In genomic region chr5:54754420-54754819, GRCh38 we compare ENCODE assay signal across 27 cellular contexts.
"Had no signal": no experiment of that assay in that cellular context is flagged by ENCODE, and none has a peak within 500 bp of the region (broad histone marks: within the 10 kb centered on the region; RNA-seq: fewer than 3 reads in every experiment).

No MANE protein-coding gene starts in this region.

- H3K9me3 ChIP-seq: esophagus muscularis mucosa, gastrocnemius medialis, left lung, prostate gland, right atrium auricular region, transverse colon, uterus had no signal

- H3K4me1 ChIP-seq: esophagus muscularis mucosa, gastrocnemius medialis, prostate gland, right atrium auricular region had no signal

- H3K36me3 ChIP-seq: esophagus muscularis mucosa, gastrocnemius medialis, left lung, prostate gland, right atrium auricular region, transverse colon, uterus had no signal

- H3K4me1 Mint-ChIP-seq: mesothelial cell of epicardium had no signal

- DNase-seq: activated CD4-positive, alpha-beta memory T cell treated with anti-CD3 and anti-CD28 coated beads for 36 hours; activated CD4-positive, alpha-beta T cell treated with anti-CD3 and anti-CD28 coated beads for 36 hours; activated effector memory CD4-positive, alpha-beta T cell treated with Interleukin-2 at 50 U/mL for 16 hours; activated naive CD4-positive, alpha-beta T cell treated with anti-CD3 and anti-CD28 coated beads for 36 hours; activated naive CD8-positive, alpha-beta T cell treated with anti-CD3 and anti-CD28 coated beads, Interleukin-2, amount 10 ng/mL, durations not matched to agents 7 days and 5 days; activated T-cell treated with anti-CD3 and anti-CD28 coated beads, Interleukin-2, amount 50 U/mL, for 48 hours; anterior cingulate cortex; dermis blood vessel endothelial cell; effector memory CD4-positive, alpha-beta T cell; gastrocnemius medialis; hippocampal formation; kidney glomerular epithelial cell; left lung; natural killer cell; stimulated activated CD4-positive, alpha-beta T cell treated with anti-CD3 and anti-CD28 coated beads, Interleukin-12 subunit alpha, Interleukin-12 subunit beta, amount 100 ng/mL, for 4 hours; T-cell; T-helper 9 cell; transverse colon; uterus had no signal

- H3K27me3 Mint-ChIP-seq: activated CD4-positive, alpha-beta memory T cell treated with anti-CD3 and anti-CD28 coated beads for 36 hours; activated CD4-positive, alpha-beta T cell treated with anti-CD3 and anti-CD28 coated beads for 36 hours; activated naive CD8-positive, alpha-beta T cell treated with anti-CD3 and anti-CD28 coated beads, Interleukin-2, amount 10 ng/mL, durations not matched to agents 7 days and 5 days; T-cell had no signal

- H3K9me3 Mint-ChIP-seq: activated CD4-positive, alpha-beta memory T cell treated with anti-CD3 and anti-CD28 coated beads for 36 hours; activated naive CD4-positive, alpha-beta T cell treated with anti-CD3 and anti-CD28 coated beads for 36 hours; mesothelial cell of epicardium; natural killer cell had no signal

- H3K4me3 ChIP-seq: esophagus muscularis mucosa, gastrocnemius medialis, left lung, lung, prostate gland, right atrium auricular region, transverse colon, uterus had no signal

- H3K27ac ChIP-seq: esophagus muscularis mucosa, gastrocnemius medialis, left lung, prostate gland, right atrium auricular region, transverse colon, uterus had no signal

- H3K4me3 Mint-ChIP-seq: activated CD4-positive, alpha-beta memory T cell treated with anti-CD3 and anti-CD28 coated beads for 36 hours; activated CD4-positive, alpha-beta T cell treated with anti-CD3 and anti-CD28 coated beads for 36 hours; activated naive CD4-positive, alpha-beta T cell treated with anti-CD3 and anti-CD28 coated beads for 36 hours; activated naive CD8-positive, alpha-beta T cell treated with anti-CD3 and anti-CD28 coated beads, Interleukin-2, amount 10 ng/mL, durations not matched to agents 7 days and 5 days; brain; mesothelial cell of epicardium; natural killer cell; stimulated activated effector memory CD8-positive, alpha-beta T cell treated with anti-CD3 and anti-CD28 coated beads, Interleukin-12 subunit alpha, Interleukin-12 subunit beta, amount 100 ng/mL, for 72 hours; T-cell had no signal

- H3K27ac Mint-ChIP-seq: activated CD4-positive, alpha-beta memory T cell treated with anti-CD3 and anti-CD28 coated beads for 36 hours; activated CD4-positive, alpha-beta T cell treated with anti-CD3 and anti-CD28 coated beads for 36 hours; activated naive CD4-positive, alpha-beta T cell treated with anti-CD3 and anti-CD28 coated beads for 36 hours; activated naive CD8-positive, alpha-beta T cell treated with anti-CD3 and anti-CD28 coated beads, Interleukin-2, amount 10 ng/mL, durations not matched to agents 7 days and 5 days; brain; mesothelial cell of epicardium; natural killer cell; stimulated activated effector memory CD8-positive, alpha-beta T cell treated with anti-CD3 and anti-CD28 coated beads, Interleukin-12 subunit alpha, Interleukin-12 subunit beta, amount 100 ng/mL, for 72 hours; T-cell had no signal

- FAIRE-seq: endothelial cell of umbilical vein had no signal

- H3K27me3 ChIP-seq: esophagus muscularis mucosa, gastrocnemius medialis, left lung, right atrium auricular region, transverse colon, uterus had no signal

- H3K36me3 Mint-ChIP-seq: activated CD4-positive, alpha-beta memory T cell treated with anti-CD3 and anti-CD28 coated beads for 36 hours; brain; mesothelial cell of epicardium; natural killer cell; stimulated activated effector memory CD8-positive, alpha-beta T cell treated with anti-CD3 and anti-CD28 coated beads, Interleukin-12 subunit alpha, Interleukin-12 subunit beta, amount 100 ng/mL, for 72 hours; T-cell had no signal
